In the genomic region with DNA sequence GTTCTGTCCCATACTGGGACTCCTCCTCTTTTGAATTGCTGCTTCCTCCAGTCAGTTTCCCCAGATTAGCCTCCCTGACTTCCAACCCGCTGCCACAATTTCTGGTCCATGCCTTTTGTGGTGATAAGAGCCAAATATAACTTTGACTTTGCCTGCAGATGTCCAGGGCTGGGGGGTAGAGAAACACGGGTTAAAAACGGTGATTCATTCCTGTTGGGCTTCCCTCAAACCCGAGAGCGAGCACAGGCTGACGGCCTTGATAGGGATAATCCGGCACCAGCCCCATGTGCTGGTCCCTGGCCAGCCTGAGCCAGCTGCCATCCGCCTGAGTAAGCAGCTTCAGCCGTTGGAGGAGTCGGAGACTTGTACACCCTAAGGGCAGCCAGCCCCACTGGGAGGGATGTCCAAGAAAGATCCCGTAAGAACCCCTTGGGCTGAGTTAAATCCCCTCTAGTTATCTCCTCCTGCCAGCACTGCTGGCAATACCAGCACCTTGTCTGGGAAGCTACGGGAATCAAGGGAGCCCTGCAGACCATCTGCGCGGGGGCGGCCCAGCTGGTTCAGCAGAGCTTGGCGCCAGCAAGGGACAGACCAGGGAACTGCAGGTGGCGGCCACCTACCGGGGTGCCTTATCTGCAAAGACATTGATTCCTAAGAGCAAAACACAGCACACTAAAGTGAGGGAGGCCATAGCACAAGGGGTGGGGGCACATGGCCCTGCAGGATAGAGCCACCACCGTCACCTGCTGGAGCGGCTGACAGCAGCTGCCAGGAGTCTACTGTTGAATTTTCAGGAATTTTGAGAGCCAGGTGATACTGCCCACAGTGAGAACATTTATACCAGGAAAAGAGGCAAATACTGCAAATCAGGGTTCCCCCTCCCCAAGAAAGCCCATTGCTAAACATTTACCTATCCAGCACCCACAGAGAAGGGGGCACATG, we compare ENCODE assay signal across 8 cellular contexts. TPM values are rescaled to one million over a fixed set of nuclear protein-coding genes. Genes with fewer than 3 reads are reported as not detected.
DNase-seq lines count a peak whose midpoint lies in the region; ATAC-seq and TF ChIP-seq lines count a peak whose summit lies in the region.

No MANE protein-coding gene starts in this region.

- DNase-seq in activated CD4-positive, alpha-beta memory T cell treated with anti-CD3 and anti-CD28 coated beads for 36 hours, result peak; percentile 26
- DNase-seq in activated CD4-positive, alpha-beta memory T cell treated with anti-CD3 and anti-CD28 coated beads, Interleukin-2, amount 10 ng/mL, durations not matched to agents 7 days and 5 days, result no peak
- DNase-seq in NCI-H146 treated with DMSO at 0.1 percent for 48 hours (lab: John Stamatoyannopoulos, UW; ENCODE audit: unreplicated experiment) (peak; percentile 61), adipocyte (ENCODE audit: low read depth) (peak; percentile 97), left cardiac atrium (peak; percentile 86), prostate gland (ENCODE audit: low spot score) (peak; percentile 50)

- peak overlapping the region; percentile 66 to 73 for H3K27ac ChIP-seq in prostate gland

- H3K36me3 Mint-ChIP-seq in activated CD4-positive, alpha-beta memory T cell treated with anti-CD3 and anti-CD28 coated beads for 36 hours, result no peaks in the 10 kb centered on the region
- H3K36me3 Mint-ChIP-seq in activated CD4-positive, alpha-beta memory T cell treated with anti-CD3 and anti-CD28 coated beads, Interleukin-2, amount 10 ng/mL, durations not matched to agents 7 days and 5 days (ENCODE audit: low read depth), result no peaks in the 10 kb centered on the region

- H3K4me1 Mint-ChIP-seq in activated CD4-positive, alpha-beta memory T cell treated with anti-CD3 and anti-CD28 coated beads for 36 hours (ENCODE audit: low read depth), result peaks cover 9% of the 10 kb centered on the region
- H3K4me1 Mint-ChIP-seq in activated CD4-positive, alpha-beta memory T cell treated with anti-CD3 and anti-CD28 coated beads, Interleukin-2, amount 10 ng/mL, durations not matched to agents 7 days and 5 days, result peaks cover 7% of the 10 kb centered on the region

- H3K27me3 ChIP-seq in adipocyte (replicated peaks; ENCODE audit: control insufficient read depth, insufficient read depth, low read length), result no peaks in the 10 kb centered on the region
- H3K27me3 ChIP-seq in prostate gland (replicated peaks; ENCODE audit: insufficient read depth), result no peaks in the 10 kb centered on the region

- POLR2A ChIA-PET in activated CD4-positive, alpha-beta memory T cell treated with anti-CD3 and anti-CD28 coated beads for 36 hours (lab: Charles Lee), result no interaction called here
- POLR2A ChIA-PET in activated CD4-positive, alpha-beta memory T cell treated with anti-CD3 and anti-CD28 coated beads, Interleukin-2, amount 10 ng/mL, durations not matched to agents 7 days and 5 days (lab: Charles Lee), result no interaction called here

- H3K9me3 ChIP-seq in adipocyte (ENCODE audit: control insufficient read depth, low read length), result no peaks in the 10 kb centered on the region
- no peaks in the 10 kb centered on the region for H3K9me3 ChIP-seq in prostate gland

- H3K4me1 ChIP-seq in adipocyte (ENCODE audit: control insufficient read depth, insufficient read depth, low read length) (peaks cover 19% of the 10 kb centered on the region), prostate gland (replicated peaks) (peaks cover 12% of the 10 kb centered on the region)

- no peak overlapping the region for H3K27ac Mint-ChIP-seq in activated CD4-positive, alpha-beta memory T cell treated with anti-CD3 and anti-CD28 coated beads for 36 hours
- H3K27ac Mint-ChIP-seq in activated CD4-positive, alpha-beta memory T cell treated with anti-CD3 and anti-CD28 coated beads, Interleukin-2, amount 10 ng/mL, durations not matched to agents 7 days and 5 days, result no peak overlapping the region

- no peak overlapping the region for H3K4me3 Mint-ChIP-seq in activated CD4-positive, alpha-beta memory T cell treated with anti-CD3 and anti-CD28 coated beads for 36 hours
- H3K4me3 Mint-ChIP-seq in activated CD4-positive, alpha-beta memory T cell treated with anti-CD3 and anti-CD28 coated beads, Interleukin-2, amount 10 ng/mL, durations not matched to agents 7 days and 5 days, result no peak overlapping the region

- no peak for TF ChIP-seq POLR2A in prostate gland (IDR thresholded peaks at IDR 0.05)

- H3K36me3 ChIP-seq in adipocyte (ENCODE audit: control insufficient read depth, insufficient read depth, low read length, severe bottlenecking), result peaks cover 4% of the 10 kb centered on the region
- no peaks in the 10 kb centered on the region for H3K36me3 ChIP-seq in prostate gland

- H3K9ac ChIP-seq in adipocyte (ENCODE audit: low read length), result peak overlapping the region; percentile 60

- no peaks in the 10 kb centered on the region for H3K9me3 Mint-ChIP-seq in activated CD4-positive, alpha-beta memory T cell treated with anti-CD3 and anti-CD28 coated beads for 36 hours
- H3K9me3 Mint-ChIP-seq in activated CD4-positive, alpha-beta memory T cell treated with anti-CD3 and anti-CD28 coated beads, Interleukin-2, amount 10 ng/mL, durations not matched to agents 7 days and 5 days, result no peaks in the 10 kb centered on the region

- CTCF ChIA-PET in activated CD4-positive, alpha-beta memory T cell treated with anti-CD3 and anti-CD28 coated beads for 36 hours (lab: Charles Lee), result interaction anchor here (1.1 kb wide), 1 partner anchor 107 kb away, joined by 4 read pairs; no protein-coding TSS in a partner anchor
- CTCF ChIA-PET in activated CD4-positive, alpha-beta memory T cell treated with anti-CD3 and anti-CD28 coated beads, Interleukin-2, amount 10 ng/mL, durations not matched to agents 7 days and 5 days (lab: Charles Lee), result interaction anchor here (1.1 kb wide), 1 partner anchor 8 kb away, joined by 4 read pairs; no protein-coding TSS in a partner anchor

- intact Hi-C loops in activated CD4-positive, alpha-beta memory T cell treated with anti-CD3 and anti-CD28 coated beads for 36 hours (cut with micrococcal nuclease), result no loop called here
- intact Hi-C loops in left cardiac atrium (cut with DNase I) (no loop called here), prostate gland (cut with DNase I) (no loop called here)

- peaks cover 5% of the 10 kb centered on the region for H3K27me3 Mint-ChIP-seq in activated CD4-positive, alpha-beta memory T cell treated with anti-CD3 and anti-CD28 coated beads for 36 hours
- peaks cover 8% of the 10 kb centered on the region for H3K27me3 Mint-ChIP-seq in activated CD4-positive, alpha-beta memory T cell treated with anti-CD3 and anti-CD28 coated beads, Interleukin-2, amount 10 ng/mL, durations not matched to agents 7 days and 5 days

- TF ChIP-seq CTCF in prostate gland (IDR thresholded peaks at IDR 0.05), result peak in 2 of 4 experiments; percentile 38 to 52

- ATAC-seq in left cardiac atrium (peak; percentile 77 to 94), HG03175 (IDR thresholded peaks at IDR 0.05; ENCODE audit: unreplicated experiment) (no peak), HG03025 (IDR thresholded peaks at IDR 0.05; ENCODE audit: low FRiP score, unreplicated experiment) (no peak)

- H3K4me3 ChIP-seq in adipocyte (ENCODE audit: low read length) (no peak overlapping the region), prostate gland (no peak overlapping the region)

- WGBS in prostate gland, result 9% methylated on average over 20 of the region's 20 CpGs

RNA-seq across cellular contexts. Expression of gene CSPG4, which starts 18.1 kb away (rescaled TPM):
- not detected for total RNA-seq in activated CD4-positive, alpha-beta memory T cell treated with anti-CD3 and anti-CD28 coated beads for 36 hours
- total RNA-seq in activated CD4-positive, alpha-beta memory T cell treated with anti-CD3 and anti-CD28 coated beads, Interleukin-2, amount 10 ng/mL, durations not matched to agents 7 days and 5 days, result not detected
- total RNA-seq in left cardiac atrium (10 to 100 TPM; 16.8 to 27.6 TPM), prostate gland (10 to 100 TPM; 14.3 to 29.4 TPM)

RNA-seq across cellular contexts. Expression of gene SNX33, which starts 46.8 kb away (rescaled TPM):
- total RNA-seq in activated CD4-positive, alpha-beta memory T cell treated with anti-CD3 and anti-CD28 coated beads for 36 hours, result 1 to 10 TPM; 3.0 to 3.2 TPM
- total RNA-seq in activated CD4-positive, alpha-beta memory T cell treated with anti-CD3 and anti-CD28 coated beads, Interleukin-2, amount 10 ng/mL, durations not matched to agents 7 days and 5 days, result 1 to 10 TPM; 1.8 to 1.9 TPM
- total RNA-seq in left cardiac atrium, result 10 to 100 TPM; 14.3 to 17.0 TPM
- 10 to 100 TPM; 23.6 to 25.6 TPM for total RNA-seq in prostate gland

RNA-seq across cellular contexts. Expression of gene IMP3, which starts 54.5 kb away (rescaled TPM):
- 10 to 100 TPM; 71.7 to 72.4 TPM for total RNA-seq in activated CD4-positive, alpha-beta memory T cell treated with anti-CD3 and anti-CD28 coated beads for 36 hours
- 10 to 100 TPM; 72.3 to 75.5 TPM for total RNA-seq in activated CD4-positive, alpha-beta memory T cell treated with anti-CD3 and anti-CD28 coated beads, Interleukin-2, amount 10 ng/mL, durations not matched to agents 7 days and 5 days
- total RNA-seq in left cardiac atrium, result 10 to 100 TPM; 44.1 to 49.9 TPM
- 100 to 1,000 TPM; 125 to 277 TPM for total RNA-seq in prostate gland

Comparison
In these comparisons a context has a peak if more than half of its experiments do, and no peak if none do; other contexts are left out.
1. ATAC-seq: peak in left cardiac atrium (2 of 2); none in HG03175 (single experiment) and HG03025 (single experiment).
2. RNA of gene CSPG4, which starts 18.1 kb away (total RNA-seq): 14.3 to 29.4 TPM in prostate gland and 16.8 to 27.6 TPM in left cardiac atrium; not detected in activated CD4-positive, alpha-beta memory T cell treated with anti-CD3 and anti-CD28 coated beads for 36 hours and not detected in activated CD4-positive, alpha-beta memory T cell treated with anti-CD3 and anti-CD28 coated beads, Interleukin-2, amount 10 ng/mL, durations not matched to agents 7 days and 5 days; every median in the first group is over 10 times any median in the second.